Comparison of ENCODE assay signal across 8 cellular contexts in genomic region chr2:157837851-157838441, GRCh38. TPM values are rescaled to one million over a fixed set of nuclear protein-coding genes. Genes with fewer than 3 reads are reported as not detected.
DNase-seq lines count a peak whose midpoint lies in the region; ATAC-seq and TF ChIP-seq lines count a peak whose summit lies in the region.

No MANE protein-coding gene starts in this region.

- H3K4me3 ChIP-seq in ascending aorta (peak overlapping the region; percentile 18 to 51), thymus (ENCODE audit: low read length) (no peak overlapping the region)

- no peak for TF ChIP-seq CTCF in ascending aorta (IDR thresholded peaks at IDR 0.05)

- H3K9me3 ChIP-seq in ascending aorta, result no peaks in the 10 kb centered on the region
- H3K9me3 ChIP-seq in thymus (ENCODE audit: control insufficient read depth), result no peaks in the 10 kb centered on the region

- no peaks in the 10 kb centered on the region for H3K27me3 ChIP-seq in ascending aorta
- no peaks in the 10 kb centered on the region for H3K27me3 ChIP-seq in thymus (ENCODE audit: control insufficient read depth, insufficient read depth)

- H3K4me1 ChIP-seq in ascending aorta (peaks cover 0 to 56% of the 10 kb centered on the region in 2 donors), thymus (ENCODE audit: control insufficient read depth, insufficient read depth, low read length) (peaks cover 2% of the 10 kb centered on the region)

- 72% methylated on average over 13 of the region's 13 CpGs for WGBS in thymus

- intact Hi-C loops in ascending aorta (cut with DNase I), result no loop called here

- ATAC-seq in HG03159 (IDR thresholded peaks at IDR 0.05; ENCODE audit: unreplicated experiment) (no peak), HG02759 (IDR thresholded peaks at IDR 0.05; ENCODE audit: unreplicated experiment) (no peak)

- H3K36me3 ChIP-seq in ascending aorta (no peaks in the 10 kb centered on the region), thymus (ENCODE audit: control insufficient read depth, insufficient read depth) (no peaks in the 10 kb centered on the region)

- DNase-seq in AG08395 (ENCODE audit: low spot score) (peak; percentile 28), M059J (ENCODE audit: low read depth) (peak; percentile 25), ascending aorta (ENCODE audit: low spot score in 2 of 2) (no peak), left kidney (ENCODE audit: low read depth, low spot score) (peak; percentile 31)
- DNase-seq in stimulated activated CD4-positive, alpha-beta T cell treated with anti-CD3 and anti-CD28 coated beads, Interleukin-4, amount 100 ng/mL, for 4 hours, result no peak

- peak overlapping the region; percentile 56 to 61 for H3K27ac ChIP-seq in ascending aorta
- H3K27ac ChIP-seq in thymus (ENCODE audit: low read depth), result peak overlapping the region; percentile 25

RNA-seq across cellular contexts. Expression of gene ACVR1, which starts 38.2 kb away (rescaled TPM):
- total RNA-seq in M059J (2014; rRNA removed; shearing (Covaris generic)), result 6.4 and 19.2 TPM in 2 replicates
- total RNA-seq in ascending aorta, result 6.9 TPM
- 8.0 TPM for polyA plus RNA-seq in thymus

Comparison
In these comparisons a context has a peak if more than half of its experiments do, and no peak if none do; other contexts are left out.
1. DNase-seq: peak in AG08395 (single experiment), M059J (single experiment) and left kidney (single experiment); none in ascending aorta (0 of 2) and stimulated activated CD4-positive, alpha-beta T cell treated with anti-CD3 and anti-CD28 coated beads, Interleukin-4, amount 100 ng/mL, for 4 hours (0 of 2).